ENCODE assay signal across 20 cellular contexts in genomic region chr19:40759352-40759751, GRCh38. TPM values are rescaled to one million over a fixed set of nuclear protein-coding genes. Genes with fewer than 3 reads are reported as not detected.
DNase-seq lines count a peak whose midpoint lies in the region; ATAC-seq and TF ChIP-seq lines count a peak whose summit lies in the region.
"Had no signal": no experiment of that assay in that cellular context is flagged by ENCODE, and none has a peak within 500 bp of the region (broad histone marks: within the 10 kb centered on the region; RNA-seq: fewer than 3 reads in every experiment).

No MANE protein-coding gene starts in this region.

- POLR2A ChIA-PET in RWPE1 (lab: Yijun Ruan, JAX; ENCODE audit: low non-redundant PET) = no interaction called here

- H3K27me3 Mint-ChIP-seq in activated T-cell treated with anti-CD3 and anti-CD28 coated beads, Interleukin-2, amount 50 U/mL, for 24 hours = no peaks in the 10 kb centered on the region
- no peaks in the 10 kb centered on the region for H3K27me3 Mint-ChIP-seq in activated T-cell treated with anti-CD3 and anti-CD28 coated beads, Interleukin-2, amount 50 U/mL, for 4 hours (ENCODE audit: low read depth)
- no peaks in the 10 kb centered on the region for H3K27me3 Mint-ChIP-seq in endodermal cell (ENCODE audit: insufficient read depth)
- no peaks in the 10 kb centered on the region for H3K27me3 Mint-ChIP-seq in stimulated activated memory B cell treated with anti-CD40 and anti-IgM and Interleukin-4, amounts not matched to agents 10 μg/mL and 1 μg/mL and 100 μg/mL, for 72 hours

- 96 to 98% methylated on average over 7 to 13 of the region's 13 CpGs for WGBS in endodermal cell (ENCODE audit: insufficient coverage in 1 of 2, insufficient read length in 1 of 2), 2 experiments

- no peak for DNase-seq in activated T-cell treated with anti-CD3 and anti-CD28 coated beads, Interleukin-2, amount 50 U/mL, for 24 hours
- DNase-seq in activated T-cell treated with anti-CD3 and anti-CD28 coated beads, Interleukin-2, amount 50 U/mL, for 4 hours = no peak
- DNase-seq in RWPE1 (ENCODE audit: low spot score) = no peak
- DNase-seq in endodermal cell = no peak
- DNase-seq: 8988T; CD8-positive, alpha-beta T cell; DMS 273 treated with DMSO at 0.1 percent for 48 hours; DMS53; DND-41; EL; GOT3; H7 had no signal

- no peak for ATAC-seq in activated T-cell treated with anti-CD3 and anti-CD28 coated beads, Interleukin-2, amount 50 U/mL, for 4 hours
- no peak for ATAC-seq in stimulated activated memory B cell treated with anti-CD40 and anti-IgM and Interleukin-4, amounts not matched to agents 10 μg/mL and 1 μg/mL and 100 μg/mL, for 72 hours
- no peak for ATAC-seq in GM21529 (IDR thresholded peaks at IDR 0.05; ENCODE audit: unreplicated experiment)
- ATAC-seq: CD8-positive, alpha-beta T cell; GM12878 had no signal

- no peaks in the 10 kb centered on the region for H3K27me3 ChIP-seq in endodermal cell (ENCODE audit: control insufficient read depth, insufficient read depth, low read length, poor library complexity, severe bottlenecking)
- H3K27me3 ChIP-seq: BLaER1 had no signal

- peak overlapping the region; percentile 79 for H3K27ac Mint-ChIP-seq in activated T-cell treated with anti-CD3 and anti-CD28 coated beads, Interleukin-2, amount 50 U/mL, for 24 hours
- peak overlapping the region; percentile 48 for H3K27ac Mint-ChIP-seq in endodermal cell
- no peak overlapping the region for H3K27ac Mint-ChIP-seq in stimulated activated memory B cell treated with anti-CD40 and anti-IgM and Interleukin-4, amounts not matched to agents 10 μg/mL and 1 μg/mL and 100 μg/mL, for 72 hours
- H3K27ac Mint-ChIP-seq: CD8-positive, alpha-beta T cell had no signal

- H3K9me3 Mint-ChIP-seq in activated T-cell treated with anti-CD3 and anti-CD28 coated beads, Interleukin-2, amount 50 U/mL, for 24 hours = no peaks in the 10 kb centered on the region
- H3K9me3 Mint-ChIP-seq in activated T-cell treated with anti-CD3 and anti-CD28 coated beads, Interleukin-2, amount 50 U/mL, for 4 hours = no peaks in the 10 kb centered on the region
- H3K9me3 Mint-ChIP-seq in endodermal cell = no peaks in the 10 kb centered on the region
- H3K9me3 Mint-ChIP-seq in stimulated activated memory B cell treated with anti-CD40 and anti-IgM and Interleukin-4, amounts not matched to agents 10 μg/mL and 1 μg/mL and 100 μg/mL, for 72 hours = no peaks in the 10 kb centered on the region
- H3K9me3 Mint-ChIP-seq: CD14-positive monocyte; CD8-positive, alpha-beta T cell had no signal

- no peak overlapping the region for H3K4me3 Mint-ChIP-seq in activated T-cell treated with anti-CD3 and anti-CD28 coated beads, Interleukin-2, amount 50 U/mL, for 24 hours
- no peak overlapping the region for H3K4me3 Mint-ChIP-seq in activated T-cell treated with anti-CD3 and anti-CD28 coated beads, Interleukin-2, amount 50 U/mL, for 4 hours
- H3K4me3 Mint-ChIP-seq in endodermal cell = no peak overlapping the region
- no peak overlapping the region for H3K4me3 Mint-ChIP-seq in stimulated activated memory B cell treated with anti-CD40 and anti-IgM and Interleukin-4, amounts not matched to agents 10 μg/mL and 1 μg/mL and 100 μg/mL, for 72 hours
- H3K4me3 Mint-ChIP-seq: CD14-positive monocyte; CD8-positive, alpha-beta T cell had no signal

- peaks cover 78% of the 10 kb centered on the region for H3K4me1 Mint-ChIP-seq in activated T-cell treated with anti-CD3 and anti-CD28 coated beads, Interleukin-2, amount 50 U/mL, for 24 hours (ENCODE audit: low read depth)
- H3K4me1 Mint-ChIP-seq in activated T-cell treated with anti-CD3 and anti-CD28 coated beads, Interleukin-2, amount 50 U/mL, for 4 hours (ENCODE audit: low read depth) = peaks cover 60% of the 10 kb centered on the region
- H3K4me1 Mint-ChIP-seq in endodermal cell = peaks cover 5% of the 10 kb centered on the region
- H3K4me1 Mint-ChIP-seq in stimulated activated memory B cell treated with anti-CD40 and anti-IgM and Interleukin-4, amounts not matched to agents 10 μg/mL and 1 μg/mL and 100 μg/mL, for 72 hours = peaks cover 45% of the 10 kb centered on the region

- no peaks in the 10 kb centered on the region for H3K9me3 ChIP-seq in endodermal cell (ENCODE audit: control insufficient read depth, low read length)
- H3K9me3 ChIP-seq: BLaER1 had no signal

- no peak overlapping the region for H3K9ac ChIP-seq in endodermal cell (ENCODE audit: extremely low read depth, low read length, poor library complexity, severe bottlenecking)
- H3K9ac ChIP-seq: BLaER1, KMS-11 had no signal

- peaks cover 94% of the 10 kb centered on the region for H3K36me3 ChIP-seq in endodermal cell (ENCODE audit: control insufficient read depth, insufficient read depth, low read length)

- CTCF ChIA-PET in RWPE1 (lab: Yijun Ruan, JAX) = no interaction called here

- H3K4me3 ChIP-seq in endodermal cell (ENCODE audit: low read length) = no peak overlapping the region
- H3K4me3 ChIP-seq: BLaER1, GM12878 had no signal

- H3K27ac ChIP-seq in RWPE1 (peak overlapping the region; percentile 32; the same call in 1 of the 2 replicates), endodermal cell (ENCODE audit: low read depth, low read length) (no peak overlapping the region)
- H3K27ac ChIP-seq: BLaER1, KMS-11 had no signal

- no peaks in the 10 kb centered on the region for H3K4me1 ChIP-seq in endodermal cell (ENCODE audit: control insufficient read depth, insufficient read depth, low read length)

- peaks cover 97% of the 10 kb centered on the region for H3K36me3 Mint-ChIP-seq in activated T-cell treated with anti-CD3 and anti-CD28 coated beads, Interleukin-2, amount 50 U/mL, for 24 hours (ENCODE audit: low read depth)
- peaks cover 64% of the 10 kb centered on the region for H3K36me3 Mint-ChIP-seq in activated T-cell treated with anti-CD3 and anti-CD28 coated beads, Interleukin-2, amount 50 U/mL, for 4 hours (ENCODE audit: insufficient read depth)
- H3K36me3 Mint-ChIP-seq in endodermal cell (ENCODE audit: low read depth) = peaks cover 80% of the 10 kb centered on the region
- peaks cover 85% of the 10 kb centered on the region for H3K36me3 Mint-ChIP-seq in stimulated activated memory B cell treated with anti-CD40 and anti-IgM and Interleukin-4, amounts not matched to agents 10 μg/mL and 1 μg/mL and 100 μg/mL, for 72 hours

- TF ChIP-seq CTCF in RWPE1 (conservative IDR thresholded peaks at IDR 0.05; ENCODE audit: low read depth) (no peak), endodermal cell (conservative IDR thresholded peaks at IDR 0.05) (no peak)

RNA-seq across cellular contexts. Expression of gene SNRPA, which starts 8.3 kb away (rescaled TPM):
- total RNA-seq in activated T-cell treated with anti-CD3 and anti-CD28 coated beads, Interleukin-2, amount 50 U/mL, for 4 hours = 100 to 1,000 TPM; 213 to 234 (median 219) TPM
- 100 to 1,000 TPM; 160 to 199 TPM for total RNA-seq in endodermal cell
- polyA plus RNA-seq in endodermal cell (2013, experiment 1 of 2) = 206 TPM
- 196 TPM for polyA plus RNA-seq in endodermal cell (2013, experiment 2 of 2)

RNA-seq across cellular contexts. Expression of gene ACTMAP, which starts 9.1 kb away (rescaled TPM):
- 10 to 100 TPM in 1 of 3 donors, 1 to 10 TPM in 2; 7.4 to 11.4 (median 7.7) TPM for total RNA-seq in activated T-cell treated with anti-CD3 and anti-CD28 coated beads, Interleukin-2, amount 50 U/mL, for 4 hours
- 10 to 100 TPM; 26.0 to 34.3 TPM for total RNA-seq in endodermal cell
- polyA plus RNA-seq in endodermal cell (2013, experiment 1 of 2) = 23.8 TPM
- 21.1 TPM for polyA plus RNA-seq in endodermal cell (2013, experiment 2 of 2)

RNA-seq across cellular contexts. Expression of gene MIA, which starts 16.0 kb away (rescaled TPM):
- total RNA-seq in activated T-cell treated with anti-CD3 and anti-CD28 coated beads, Interleukin-2, amount 50 U/mL, for 4 hours = under 1 TPM in 1 of 3 donors, not detected in 2; 0.87 TPM
- total RNA-seq in endodermal cell = not detected
- polyA plus RNA-seq in endodermal cell (2013, experiment 1 of 2) = 3.2 TPM
- 5.2 TPM for polyA plus RNA-seq in endodermal cell (2013, experiment 2 of 2)
- total RNA-seq: CD8-positive, alpha-beta T cell; G401; H7 had no signal
- polyA plus RNA-seq: AG04450, CD14-positive monocyte had no signal

RNA-seq across cellular contexts. Expression of gene RAB4B, which starts 18.7 kb away (rescaled TPM):
- total RNA-seq in activated T-cell treated with anti-CD3 and anti-CD28 coated beads, Interleukin-2, amount 50 U/mL, for 4 hours = 10 to 100 TPM; 26.6 to 34.9 (median 30.0) TPM
- 10 to 100 TPM; 29.2 to 34.1 TPM for total RNA-seq in endodermal cell
- 30.7 TPM for polyA plus RNA-seq in endodermal cell (2013, experiment 1 of 2)
- 28.4 TPM for polyA plus RNA-seq in endodermal cell (2013, experiment 2 of 2)

RNA-seq across cellular contexts. Expression of gene EGLN2, which starts 39.6 kb away (rescaled TPM):
- 10 to 100 TPM; 86.3 to 95.4 (median 89.4) TPM for total RNA-seq in activated T-cell treated with anti-CD3 and anti-CD28 coated beads, Interleukin-2, amount 50 U/mL, for 4 hours
- 10 to 100 TPM; 87.4 to 99.8 TPM for total RNA-seq in endodermal cell
- polyA plus RNA-seq in endodermal cell (2013, experiment 1 of 2) = 58.5 TPM
- 55.2 TPM for polyA plus RNA-seq in endodermal cell (2013, experiment 2 of 2)
